Comparison of ENCODE assay signal across 16 cellular contexts in the genomic region with DNA sequence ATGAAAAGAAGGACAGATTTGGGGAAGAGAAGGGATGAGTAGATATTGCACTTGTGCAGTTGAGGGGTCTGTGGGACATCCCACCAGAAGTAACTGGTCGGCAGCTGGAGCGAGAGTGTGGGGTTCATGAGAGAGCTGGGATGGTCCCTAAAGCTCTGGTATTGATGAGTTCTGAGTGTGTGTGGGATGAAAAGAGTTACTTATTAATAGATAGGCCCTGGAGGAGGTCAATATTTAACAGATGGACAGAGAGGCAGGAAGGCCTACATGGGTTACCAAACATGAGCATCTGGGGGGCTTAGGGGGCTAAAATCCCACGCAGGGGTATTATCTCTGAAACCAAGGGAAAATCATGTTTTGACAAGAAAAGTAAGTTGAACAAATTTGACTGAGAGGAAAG.
DNase-seq lines count a peak whose midpoint lies in the region; ATAC-seq and TF ChIP-seq lines count a peak whose summit lies in the region.
"Had no signal": no experiment of that assay in that cellular context is flagged by ENCODE, and none has a peak within 500 bp of the region (broad histone marks: within the 10 kb centered on the region; RNA-seq: fewer than 3 reads in every experiment).

No MANE protein-coding gene starts in this region.

- peak overlapping the region; percentile 56 for H3K9ac ChIP-seq in DND-41 (ENCODE audit: low read depth, low read length)

- peaks cover 3% of the 10 kb centered on the region for H3K27me3 Mint-ChIP-seq in T-helper 2 cell treated with Interferon-gamma antibody and Interleukin-4, amounts not matched to agents 5 μg/mL and 100 μg/mL, for 36 hours (ENCODE audit: low read depth)
- H3K27me3 Mint-ChIP-seq in activated CD8-positive, alpha-beta T cell treated with anti-CD3 and anti-CD28 coated beads for 36 hours, result no peaks in the 10 kb centered on the region
- peaks cover 0 to 8% (median 0%) of the 10 kb centered on the region in 3 donors for H3K27me3 Mint-ChIP-seq in naive B cell

- H3K27me3 ChIP-seq in DND-41 (ENCODE audit: insufficient read depth, low read length, poor library complexity), result no peaks in the 10 kb centered on the region
- H3K27me3 ChIP-seq: colonic mucosa, spleen had no signal

- H3K4me2 ChIP-seq in DND-41 (ENCODE audit: insufficient read depth, low read length), result peak overlapping the region; percentile 12; the same call in 1 of the 2 replicates

- H3K27ac Mint-ChIP-seq in T-helper 2 cell treated with Interferon-gamma antibody and Interleukin-4, amounts not matched to agents 5 μg/mL and 100 μg/mL, for 36 hours, result peak overlapping the region; percentile 34
- H3K27ac Mint-ChIP-seq in activated CD8-positive, alpha-beta T cell treated with anti-CD3 and anti-CD28 coated beads for 36 hours, result peak overlapping the region; percentile 35
- H3K27ac Mint-ChIP-seq in naive B cell, result peak overlapping the region in 4 of 6 donors; percentile 5 to 90 (median 55)

- no peak overlapping the region for H3K4me3 ChIP-seq in DND-41 (ENCODE audit: low read depth in 1 of 2, low read length in 2 of 2)
- H3K4me3 ChIP-seq: colonic mucosa, spleen had no signal

- H3K27ac ChIP-seq in DND-41 (ENCODE audit: low read length), result peak overlapping the region; percentile 97
- H3K27ac ChIP-seq: colonic mucosa, neutrophil, spleen had no signal

- ATAC-seq in DND-41 (ENCODE audit: insufficient read depth, low read depth) (no peak), naive B cell (ENCODE audit: low read depth in 2 of 2) (no peak), GM21447 (IDR thresholded peaks at IDR 0.05; ENCODE audit: unreplicated experiment) (no peak), GM18870 (IDR thresholded peaks at IDR 0.05; ENCODE audit: unreplicated experiment) (no peak)
- ATAC-seq in activated CD8-positive, alpha-beta T cell treated with anti-CD3 and anti-CD28 coated beads for 36 hours, result no peak
- ATAC-seq: left lobe of liver had no signal

- H4K20me1 ChIP-seq in DND-41 (ENCODE audit: insufficient read depth, low read length), result no peaks in the 10 kb centered on the region

- CTCF ChIA-PET in activated CD8-positive, alpha-beta T cell treated with anti-CD3 and anti-CD28 coated beads for 36 hours (lab: Charles Lee), result interaction anchor here (1.0 kb wide), 1 partner anchor 181 kb away, joined by 4 read pairs; no protein-coding TSS in a partner anchor

- H3K36me3 ChIP-seq in DND-41 (ENCODE audit: insufficient read depth, low read length), result no peaks in the 10 kb centered on the region
- H3K36me3 ChIP-seq: colonic mucosa, neutrophil, spleen had no signal

- peaks cover 45% of the 10 kb centered on the region for H3K4me1 Mint-ChIP-seq in T-helper 2 cell treated with Interferon-gamma antibody and Interleukin-4, amounts not matched to agents 5 μg/mL and 100 μg/mL, for 36 hours (ENCODE audit: low read depth)
- H3K4me1 Mint-ChIP-seq in activated CD8-positive, alpha-beta T cell treated with anti-CD3 and anti-CD28 coated beads for 36 hours (ENCODE audit: low read depth), result peaks cover 31% of the 10 kb centered on the region
- H3K4me1 Mint-ChIP-seq in naive B cell, result peaks cover 30 to 33% (median 31%) of the 10 kb centered on the region in 3 donors

- TF ChIP-seq CTCF in DND-41 (IDR thresholded peaks at IDR 0.05; ENCODE audit: borderline replicate concordance, extremely low read depth, low read length, poor library complexity, severe bottlenecking), result no peak
- no peak for TF ChIP-seq CTCF in activated CD8-positive, alpha-beta T cell treated with anti-CD3 and anti-CD28 coated beads for 36 hours (IDR thresholded peaks at IDR 0.05)

- H3K9me3 ChIP-seq in DND-41 (ENCODE audit: insufficient read depth, low read length, severe bottlenecking), result peaks cover 17% of the 10 kb centered on the region
- H3K9me3 ChIP-seq: colonic mucosa, neutrophil had no signal

- peaks cover 44% of the 10 kb centered on the region for H3K36me3 Mint-ChIP-seq in T-helper 2 cell treated with Interferon-gamma antibody and Interleukin-4, amounts not matched to agents 5 μg/mL and 100 μg/mL, for 36 hours (ENCODE audit: low read depth)
- peaks cover 23% of the 10 kb centered on the region for H3K36me3 Mint-ChIP-seq in activated CD8-positive, alpha-beta T cell treated with anti-CD3 and anti-CD28 coated beads for 36 hours (ENCODE audit: low read depth)
- H3K36me3 Mint-ChIP-seq in naive B cell, result peaks cover 0 to 26% of the 10 kb centered on the region in 2 donors

- H2AFZ ChIP-seq in DND-41 (ENCODE audit: low read depth, low read length), result no peak overlapping the region

- DNase-seq in T-helper 2 cell treated with Interferon-gamma antibody and Interleukin-4, amounts not matched to agents 5 μg/mL and 100 μg/mL, for 36 hours (ENCODE audit: low spot score), result no peak
- no peak for DNase-seq in T-helper 2 cell
- DNase-seq in DND-41, result no peak
- no peak for DNase-seq in activated CD8-positive, alpha-beta T cell treated with anti-CD3 and anti-CD28 coated beads for 36 hours
- DNase-seq in naive B cell, result no peak
- DNase-seq in NCI-H2081 treated with DMSO at 0.1 percent for 48 hours (lab: John Stamatoyannopoulos, UW), result no peak
- DNase-seq: 8988T; AML-193; colonic mucosa; KBM-7; spleen; stimulated activated CD4-positive, alpha-beta T cell treated with anti-CD3 and anti-CD28 coated beads, Interleukin-4, amount 100 ng/mL, for 4 hours had no signal

- peaks cover 44% of the 10 kb centered on the region for H3K4me1 ChIP-seq in DND-41 (ENCODE audit: insufficient read depth, low read length)
- H3K4me1 ChIP-seq: colonic mucosa had no signal

- H3K79me2 ChIP-seq in DND-41 (ENCODE audit: insufficient read depth, low read length), result no peaks in the 10 kb centered on the region

- H3K9me3 Mint-ChIP-seq in T-helper 2 cell treated with Interferon-gamma antibody and Interleukin-4, amounts not matched to agents 5 μg/mL and 100 μg/mL, for 36 hours, result peaks cover 41% of the 10 kb centered on the region
- H3K9me3 Mint-ChIP-seq in activated CD8-positive, alpha-beta T cell treated with anti-CD3 and anti-CD28 coated beads for 36 hours, result peaks cover 26% of the 10 kb centered on the region
- peaks cover 16 to 28% (median 23%) of the 10 kb centered on the region in 7 donors for H3K9me3 Mint-ChIP-seq in naive B cell

- peak overlapping the region; percentile 40 for H3K4me3 Mint-ChIP-seq in T-helper 2 cell treated with Interferon-gamma antibody and Interleukin-4, amounts not matched to agents 5 μg/mL and 100 μg/mL, for 36 hours
- H3K4me3 Mint-ChIP-seq in activated CD8-positive, alpha-beta T cell treated with anti-CD3 and anti-CD28 coated beads for 36 hours, result no peak overlapping the region
- peak overlapping the region in 2 of 8 donors; percentile 27 to 88 for H3K4me3 Mint-ChIP-seq in naive B cell

- POLR2A ChIA-PET in activated CD8-positive, alpha-beta T cell treated with anti-CD3 and anti-CD28 coated beads for 36 hours (lab: Charles Lee), result interaction anchor here (1.4 kb wide), 1 partner anchor 14 kb away, joined by 4 read pairs; no protein-coding TSS in a partner anchor

- intact Hi-C loops in activated CD8-positive, alpha-beta T cell treated with anti-CD3 and anti-CD28 coated beads for 36 hours (cut with micrococcal nuclease), result no loop called here
